ENCODE assay signal across 27 cellular contexts in genomic region chr5:114988096-114988495, GRCh38.
"Had no signal": no experiment of that assay in that cellular context is flagged by ENCODE, and none has a peak within 500 bp of the region (broad histone marks: within the 10 kb centered on the region; RNA-seq: fewer than 3 reads in every experiment).

No MANE protein-coding gene starts in this region.

- H3K4me2 ChIP-seq: neural progenitor cell had no signal

- FAIRE-seq: pancreas, urothelium cell line had no signal

- H3K27ac ChIP-seq: heart left ventricle, left ventricle myocardium inferior, neural progenitor cell, neutrophil, pancreas, psoas muscle, right atrium auricular region, right lobe of liver, stomach, suprapubic skin, thoracic aorta, tibial artery, upper lobe of right lung had no signal

- H3K27me3 ChIP-seq: neural progenitor cell, neutrophil, pancreas, right atrium auricular region, right lobe of liver, stomach, suprapubic skin, tibial artery, upper lobe of right lung had no signal

- DNase-seq: heart left ventricle; immature natural killer cell; islet precursor cell; left ventricle myocardium inferior; naive B cell; natural killer cell; nephron progenitor cell; pancreas; psoas muscle; right lobe of liver; stimulated activated CD4-positive, alpha-beta T cell treated with anti-CD3 and anti-CD28 coated beads, Interleukin-12 subunit alpha, Interleukin-12 subunit beta, amount 100 ng/mL, for 4 hours; stimulated activated CD4-positive, alpha-beta T cell treated with anti-CD3 and anti-CD28 coated beads, Interleukin-15, amount 100 ng/mL, for 24 hours; stimulated activated CD4-positive, alpha-beta T cell treated with anti-CD3 and anti-CD28 coated beads, Interleukin-2, amount 100 ng/mL, for 24 hours; stimulated activated CD4-positive, alpha-beta T cell treated with anti-CD3 and anti-CD28 coated beads, Interleukin-4, amount 100 ng/mL, for 1 hour; stimulated activated naive B cell treated with anti-CD40 and anti-IgM and Interleukin-4, amounts not matched to agents 10 μg/mL and 1 μg/mL and 100 μg/mL, for 72 hours; stimulated activated naive CD8-positive, alpha-beta T cell treated with anti-CD3 and anti-CD28 coated beads, Interleukin-15, Interleukin-2, amounts not matched to agents 100 U/mL and 50 U/mL, for 24 hours; stomach; tibial artery; trophoblast cell; upper lobe of right lung had no signal

- ATAC-seq: heart left ventricle; natural killer cell; pancreas; psoas muscle; right lobe of liver; stimulated activated naive B cell treated with anti-CD40 and anti-IgM and Interleukin-4, amounts not matched to agents 10 μg/mL and 1 μg/mL and 100 μg/mL, for 72 hours; stimulated activated naive CD8-positive, alpha-beta T cell treated with anti-CD3 and anti-CD28 coated beads, Interleukin-15, Interleukin-2, amounts not matched to agents 100 U/mL and 50 U/mL, for 24 hours; upper lobe of right lung had no signal

- H3K9me3 ChIP-seq: neutrophil, pancreas, psoas muscle, right atrium auricular region, right lobe of liver, stomach, suprapubic skin, thoracic aorta, tibial artery, upper lobe of right lung had no signal

- H3K4me3 ChIP-seq: heart left ventricle, left ventricle myocardium inferior, lung, neural progenitor cell, pancreas, psoas muscle, right atrium auricular region, right lobe of liver, stomach, suprapubic skin, thoracic aorta, tibial artery, upper lobe of right lung had no signal

- H3K4me1 ChIP-seq: heart left ventricle, left ventricle myocardium inferior, neural progenitor cell, pancreas, psoas muscle, right atrium auricular region, right lobe of liver, stomach, suprapubic skin, tibial artery, upper lobe of right lung had no signal

- H2AFZ ChIP-seq: neural progenitor cell had no signal

- H3K9ac ChIP-seq: neural progenitor cell had no signal

- H3K36me3 ChIP-seq: heart left ventricle, left ventricle myocardium inferior, neural progenitor cell, neutrophil, pancreas, right atrium auricular region, right lobe of liver, stomach, suprapubic skin, thoracic aorta, tibial artery, upper lobe of right lung had no signal
